In the genomic region with DNA sequence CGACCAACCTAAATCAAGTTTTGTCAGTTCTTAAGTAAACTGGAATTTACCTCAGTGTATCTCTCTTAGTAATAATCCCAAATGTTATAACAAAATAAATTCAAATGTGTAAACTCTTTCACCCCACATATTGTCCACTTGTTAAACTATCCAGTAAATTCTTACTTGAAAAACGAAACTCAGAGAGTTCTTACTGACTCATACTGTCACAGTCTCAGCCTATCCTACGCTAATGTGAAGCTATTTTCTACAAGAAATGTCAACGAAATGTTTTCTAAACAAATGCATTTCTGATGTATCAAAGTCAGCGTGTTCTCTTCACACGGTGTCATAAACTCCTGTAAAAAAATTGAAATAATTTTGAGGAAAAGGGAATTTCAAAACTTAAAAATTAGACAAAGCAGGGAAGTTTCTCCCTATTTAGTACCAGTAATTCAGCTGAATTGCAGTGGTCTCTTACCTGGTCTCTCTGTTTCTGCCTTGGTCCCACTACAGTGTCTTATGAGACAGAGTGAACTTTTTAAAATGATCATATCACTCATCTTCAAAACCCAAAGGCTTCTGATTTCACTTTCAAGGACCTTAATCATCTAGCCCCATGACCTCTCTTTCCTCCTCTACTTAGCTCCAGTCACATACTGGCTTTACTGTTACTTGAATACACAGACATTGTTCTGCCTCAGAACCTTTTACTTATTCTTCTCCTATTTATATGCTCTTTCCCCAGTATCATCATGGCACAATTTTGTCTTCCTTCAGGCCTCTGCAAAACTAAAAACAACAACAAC, we compare ENCODE assay signal across 24 cellular contexts.
"Had no signal": no experiment of that assay in that cellular context is flagged by ENCODE, and none has a peak within 500 bp of the region (broad histone marks: within the 10 kb centered on the region; RNA-seq: fewer than 3 reads in every experiment).

No MANE protein-coding gene starts in this region.

- H3K4me3 Mint-ChIP-seq: immature natural killer cell; memory B cell; mesothelial cell of epicardium; natural killer cell; neural crest cell; stimulated activated memory B cell treated with anti-CD40 and anti-IgM and Interleukin-4, amounts not matched to agents 10 μg/mL and 1 μg/mL and 100 μg/mL, for 72 hours; stimulated activated naive CD8-positive, alpha-beta T cell treated with anti-CD3 and anti-CD28 coated beads, Interleukin-15, Interleukin-2, amounts not matched to agents 100 ng/mL and 50 ng/mL, for 24 hours had no signal

- DNase-seq: effector memory CD4-positive, alpha-beta T cell; foreskin fibroblast; immature natural killer cell; kidney; left cardiac atrium; left ventricle myocardium inferior; lower lobe of right lung; natural killer cell; posterior cingulate gyrus; spleen; stimulated activated CD4-positive, alpha-beta T cell treated with anti-CD3 and anti-CD28 coated beads, Interleukin-15, amount 100 ng/mL, for 24 hours; stimulated activated CD4-positive, alpha-beta T cell treated with anti-CD3 and anti-CD28 coated beads, Interleukin-1b, Interleukin-23, amount 100 ng/mL, for 48 hours; stimulated activated CD4-positive, alpha-beta T cell treated with anti-CD3 and anti-CD28 coated beads, Interleukin-4, amount 100 ng/mL, for 24 hours; tibial artery; uterus had no signal

- H3K36me3 ChIP-seq: esophagus muscularis mucosa, left ventricle myocardium inferior, lower lobe of right lung, spleen, tibial artery, upper lobe of left lung, uterus had no signal

- ATAC-seq: left cardiac atrium; lower lobe of right lung; natural killer cell; sciatic nerve; stimulated activated memory B cell treated with anti-CD40 and anti-IgM and Interleukin-4, amounts not matched to agents 10 μg/mL and 1 μg/mL and 100 μg/mL, for 72 hours had no signal

- H3K27ac Mint-ChIP-seq: immature natural killer cell; memory B cell; mesothelial cell of epicardium; natural killer cell; stimulated activated memory B cell treated with anti-CD40 and anti-IgM and Interleukin-4, amounts not matched to agents 10 μg/mL and 1 μg/mL and 100 μg/mL, for 72 hours; stimulated activated naive CD8-positive, alpha-beta T cell treated with anti-CD3 and anti-CD28 coated beads, Interleukin-15, Interleukin-2, amounts not matched to agents 100 ng/mL and 50 ng/mL, for 24 hours had no signal

- H3K36me3 Mint-ChIP-seq: immature natural killer cell; memory B cell; mesothelial cell of epicardium; natural killer cell; stimulated activated memory B cell treated with anti-CD40 and anti-IgM and Interleukin-4, amounts not matched to agents 10 μg/mL and 1 μg/mL and 100 μg/mL, for 72 hours had no signal

- H3K27me3 ChIP-seq: esophagus muscularis mucosa, spleen, tibial artery, upper lobe of left lung, uterus had no signal

- H3K4me1 ChIP-seq: esophagus muscularis mucosa, left ventricle myocardium inferior, lower lobe of right lung, spleen, tibial artery, upper lobe of left lung, uterus had no signal

- H3K9me3 ChIP-seq: esophagus muscularis mucosa, left ventricle myocardium inferior, lower lobe of right lung, spleen, tibial artery, upper lobe of left lung, uterus had no signal

- H3K9me3 Mint-ChIP-seq: stimulated activated memory B cell treated with anti-CD40 and anti-IgM and Interleukin-4, amounts not matched to agents 10 μg/mL and 1 μg/mL and 100 μg/mL, for 72 hours; stimulated activated naive CD8-positive, alpha-beta T cell treated with anti-CD3 and anti-CD28 coated beads, Interleukin-15, Interleukin-2, amounts not matched to agents 100 ng/mL and 50 ng/mL, for 24 hours had no signal

- H3K27me3 Mint-ChIP-seq: memory B cell; stimulated activated memory B cell treated with anti-CD40 and anti-IgM and Interleukin-4, amounts not matched to agents 10 μg/mL and 1 μg/mL and 100 μg/mL, for 72 hours; stimulated activated naive CD8-positive, alpha-beta T cell treated with anti-CD3 and anti-CD28 coated beads, Interleukin-15, Interleukin-2, amounts not matched to agents 100 ng/mL and 50 ng/mL, for 24 hours had no signal

- H3K4me3 ChIP-seq: esophagus muscularis mucosa, left ventricle myocardium inferior, lower lobe of right lung, spleen, tibial artery, upper lobe of left lung, uterus had no signal

- H3K27ac ChIP-seq: epithelial cell of prostate, esophagus muscularis mucosa, left ventricle myocardium inferior, lower lobe of right lung, spleen, tibial artery, upper lobe of left lung, uterus had no signal

- H3K4me1 Mint-ChIP-seq: immature natural killer cell; memory B cell; natural killer cell; stimulated activated memory B cell treated with anti-CD40 and anti-IgM and Interleukin-4, amounts not matched to agents 10 μg/mL and 1 μg/mL and 100 μg/mL, for 72 hours had no signal
